Comparison of ENCODE assay signal across 22 cellular contexts in the genomic region with DNA sequence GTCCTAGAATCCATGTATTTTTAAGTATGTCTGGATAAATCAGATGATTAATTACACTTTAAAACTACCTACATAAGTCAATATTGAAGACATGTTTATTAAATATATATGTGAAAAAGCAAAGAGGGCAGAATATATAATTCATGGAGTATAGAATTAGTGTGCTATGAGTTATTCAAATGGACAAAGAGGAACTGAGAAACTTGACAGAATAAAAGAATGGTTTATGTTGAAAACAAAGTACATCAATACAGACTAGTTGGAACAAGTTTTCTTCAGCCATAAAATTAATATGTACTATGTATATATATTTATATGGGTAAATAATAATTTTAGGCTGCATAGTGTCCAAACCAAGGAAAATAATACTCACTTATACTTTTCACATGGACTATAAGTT.
DNase-seq lines count a peak whose midpoint lies in the region; ATAC-seq lines count a peak whose summit lies in the region.
"Had no signal": no experiment of that assay in that cellular context is flagged by ENCODE, and none has a peak within 500 bp of the region (broad histone marks: within the 10 kb centered on the region; RNA-seq: fewer than 3 reads in every experiment).

No MANE protein-coding gene starts in this region.

- ATAC-seq in GM18502 (IDR thresholded peaks at IDR 0.05; ENCODE audit: poor library complexity, unreplicated experiment): peak; percentile 37
- ATAC-seq in GM18868 (IDR thresholded peaks at IDR 0.05; ENCODE audit: unreplicated experiment): peak; percentile 56
- peak; percentile 48 for ATAC-seq in GM21360 (IDR thresholded peaks at IDR 0.05; ENCODE audit: unreplicated experiment)
- peak; percentile 53 for ATAC-seq in HG03378 (IDR thresholded peaks at IDR 0.05; ENCODE audit: unreplicated experiment)
- no peak for ATAC-seq in GM19397 (IDR thresholded peaks at IDR 0.05; ENCODE audit: unreplicated experiment)
- no peak for ATAC-seq in Right ventricle myocardium superior (ENCODE audit: poor library complexity)

- intact Hi-C loops in Right ventricle myocardium superior (cut with DNase I): no loop called here

- DNase-seq in NCI-H2227 treated with DMSO at 0.1 percent for 48 hours (lab: John Stamatoyannopoulos, UW): no peak
- DNase-seq in EL: no peak
- no peak for DNase-seq in Right ventricle myocardium superior
- DNase-seq: 8988T; ACHN; BE2C; CD8-positive, alpha-beta memory T cell; DMS 273 treated with DMSO at 0.1 percent for 48 hours; DMS79 treated with DMSO at 0.1 percent for 48 hours; HCEC 1CT; MM.1S; NCI-H2029; NCI-H526 treated with DMSO at 0.1 percent for 48 hours; RPMI8226; SHP77 treated with DMSO at 0.1 percent for 48 hours; SW 1271; T1000 had no signal

Comparison
In these comparisons a context has a peak if more than half of its experiments do, and no peak if none do; other contexts are left out.
1. ATAC-seq: peak in GM18502 (single experiment), GM18868 (single experiment), GM21360 (single experiment) and HG03378 (single experiment); none in GM19397 (single experiment) and Right ventricle myocardium superior (single experiment).